16 cellular contexts compared by ENCODE assay signal in genomic region chr12:34292736-34293625, GRCh38.
DNase-seq lines count a peak whose midpoint lies in the region; ATAC-seq, FAIRE-seq and TF ChIP-seq lines count a peak whose summit lies in the region.
"Had no signal": no experiment of that assay in that cellular context is flagged by ENCODE, and none has a peak within 500 bp of the region (broad histone marks: within the 10 kb centered on the region; RNA-seq: fewer than 3 reads in every experiment).

No MANE protein-coding gene starts in this region.

- no peaks in the 10 kb centered on the region for H4K20me1 ChIP-seq in K562 (replicated peaks; ENCODE audit: control insufficient read depth, insufficient read depth, low read length)

- POLR2A ChIA-PET in K562 (lab: Yijun Ruan, JAX) = no interaction called here

- no peaks in the 10 kb centered on the region for H3K79me2 ChIP-seq in K562 (ENCODE audit: control insufficient read depth, insufficient read depth, low read length)
- H3K79me2 ChIP-seq: hepatocyte, parathyroid adenoma had no signal

- H3K27ac ChIP-seq in K562 (ENCODE audit: extremely low read depth, low read depth, low read length) (no peak overlapping the region), esophagus muscularis mucosa (replicated peaks in 1 of 4) (no peak overlapping the region)
- H3K27ac ChIP-seq: epithelial cell of prostate, hepatocyte, HL-60, parathyroid adenoma, SJSA1 had no signal

- peak; percentile 79 for FAIRE-seq in K562 (lab: Jason Lieb, UNC)

- H3K9me1 ChIP-seq in K562 (ENCODE audit: control insufficient read depth, insufficient read depth, low read length) = no peaks in the 10 kb centered on the region

- H3K9ac ChIP-seq in K562 (ENCODE audit: insufficient read depth in 1 of 2, low read depth in 2 of 2, low read length in 2 of 2) = no peak overlapping the region
- H3K9ac ChIP-seq: parathyroid adenoma had no signal

- H3K4me1 ChIP-seq in K562 (replicated peaks in 1 of 2; ENCODE audit: control insufficient read depth in 2 of 2, insufficient read depth in 2 of 2, low read length in 2 of 2) (peaks cover 0 to 16% of the 10 kb centered on the region in 2 experiments; a peak in 2 of 5 replicates), esophagus muscularis mucosa (no peaks in the 10 kb centered on the region)
- H3K4me1 ChIP-seq: parathyroid adenoma, SJSA1 had no signal

- intact Hi-C loops in K562 (cut with micrococcal nuclease) (loop anchor here (1.0 to 10.0 kb wide), 6 partner anchors 62 to 334 kb away; no protein-coding TSS in a partner anchor), posterior cingulate gyrus (cut with DNase I) (no loop called here), esophagus muscularis mucosa (cut with DNase I) (no loop called here)

- peak; percentile 7 for DNase-seq in activated CD4-positive, alpha-beta T cell treated with anti-CD3 and anti-CD28 coated beads for 48 hours
- no peak for DNase-seq in activated CD4-positive, alpha-beta T cell treated with anti-CD3 and anti-CD28 coated beads for 4 hours
- DNase-seq in NAMALWA (ENCODE audit: low spot score) = peak; percentile 62
- peak; percentile 37 to 73 (median 42) for DNase-seq in K562 (ENCODE audit: extremely low read depth in 1 of 4, low spot score in 3 of 4)
- peak in 7 of 10 donors; percentile 3 to 65 (median 6) for DNase-seq in posterior cingulate gyrus
- DNase-seq in effector CD4-positive, alpha-beta T cell = no peak
- no peak for DNase-seq in esophagus muscularis mucosa (ENCODE audit: extremely low spot score)
- DNase-seq: activated gamma-delta T cell, NCI-H345 had no signal

- H3K36me3 ChIP-seq in K562 (ENCODE audit: control insufficient read depth, insufficient read depth, low read length) (no peaks in the 10 kb centered on the region), esophagus muscularis mucosa (no peaks in the 10 kb centered on the region)
- H3K36me3 ChIP-seq: SJSA1 had no signal

- H3K4me2 ChIP-seq in K562 (ENCODE audit: insufficient read depth, low read length) = peak overlapping the region; percentile 52
- H3K4me2 ChIP-seq: hepatocyte had no signal

- H2AFZ ChIP-seq in K562 (ENCODE audit: low read depth, low read length) = peak overlapping the region; percentile 81
- H2AFZ ChIP-seq: hepatocyte, parathyroid adenoma had no signal

- no peak overlapping the region for H3K4me3 ChIP-seq in K562
- H3K4me3 ChIP-seq in esophagus muscularis mucosa = no peak overlapping the region
- H3K4me3 ChIP-seq: hepatocyte, SJSA1 had no signal

- TF ChIP-seq CTCF in K562 (IDR thresholded peaks at IDR 0.05 in 2 of 3, conservative IDR thresholded peaks at IDR 0.05 in 1 of 3; ENCODE audit: insufficient read depth in 2 of 3, low read depth in 1 of 3, low read length in 3 of 3) = peak; percentile 62 to 70 (median 63)
- TF ChIP-seq CTCF in esophagus muscularis mucosa (IDR thresholded peaks at IDR 0.05) = no peak

- TF ChIP-seq POLR2A in K562 (conservative IDR thresholded peaks at IDR 0.05) = no peak
- no peak for TF ChIP-seq POLR2A in esophagus muscularis mucosa (IDR thresholded peaks at IDR 0.05; ENCODE audit: low read depth)

- CTCF ChIA-PET in K562 (lab: Yijun Ruan, JAX; ENCODE audit: low intra/inter-chr PET ratio) = no interaction called here

- no TSS peak for BruUV-seq in K562 (replicated peaks; lab: Mats Ljungman, UMichigan)

- in situ Hi-C loops in K562 (cut with MboI) = loop anchor here (10.0 kb wide), 2 partner anchors 168 to 258 kb away; no protein-coding TSS in a partner anchor

- TF ChIP-seq RAD21 in K562 (CRISPR knock-in tag; conservative IDR thresholded peaks at IDR 0.05 in 1 of 2, IDR thresholded peaks at IDR 0.05 in 1 of 2) = peak in 1 of 2 experiments; percentile 48; a peak in 2 of 4 replicates

- 13% methylated on average over 33 of the region's 34 CpGs for WGBS in K562 (ENCODE audit: insufficient coverage, low coverage, missing lambda C conversion rate)
- 84% methylated on average over 34 of the region's 34 CpGs for WGBS in esophagus muscularis mucosa

- H3K27me3 ChIP-seq in K562 (ENCODE audit: control insufficient read depth in 2 of 2, insufficient read depth in 2 of 2, low read length in 2 of 2) (peaks cover 6 to 29% of the 10 kb centered on the region in 2 experiments; a peak in 3 of 5 replicates), esophagus muscularis mucosa (peaks cover 0 to 19% (median 0%) of the 10 kb centered on the region in 4 donors)
- H3K27me3 ChIP-seq: hepatocyte, SJSA1 had no signal

- no peak for TF ChIP-seq EP300 in K562 (IDR thresholded peaks at IDR 0.05; ENCODE audit: low read length)
- TF ChIP-seq EP300 in esophagus muscularis mucosa (IDR thresholded peaks at IDR 0.05) = no peak

- ATAC-seq in K562 (peak; percentile 88), GM19351 (IDR thresholded peaks at IDR 0.05; ENCODE audit: unreplicated experiment) (no peak)
- ATAC-seq: activated CD4-positive, CD25-positive, alpha-beta regulatory T cell treated with anti-CD3 and anti-CD28 coated beads, Interleukin-2, amount 50 U/mL, for 24 hours had no signal

- H3K9me3 ChIP-seq in K562 (replicated peaks; ENCODE audit: control insufficient read depth, insufficient read depth, low read depth, low read length) = no peaks in the 10 kb centered on the region
- H3K9me3 ChIP-seq in esophagus muscularis mucosa = peaks cover 0 to 20% (median 3%) of the 10 kb centered on the region in 4 donors

TF ChIP-seq in K562, 482 proteins besides CTCF, POLR2A, EP300 and RAD21:
- TF ChIP-seq ZNF695 (CRISPR knock-in tag; IDR thresholded peaks at IDR 0.05) (no peak), TAF15 (IDR thresholded peaks at IDR 0.05; ENCODE audit: low read depth, low read length) (no peak), ZNF408 (CRISPR knock-in tag; IDR thresholded peaks at IDR 0.05; ENCODE audit: low read depth) (no peak), CTCFL (IDR thresholded peaks at IDR 0.05; ENCODE audit: borderline replicate concordance, insufficient read depth, low read depth, low read length, poor library complexity, severe bottlenecking) (peak; percentile 55), KLF1 (tag; IDR thresholded peaks at IDR 0.05) (no peak), NFIC (IDR thresholded peaks at IDR 0.05) (peak; percentile 23; the same call in 1 of the 2 replicates), SMARCA4 (IDR thresholded peaks at IDR 0.05) (0 out of 2 replicates have a peak, but pooled peaks have one; percentile 16), SPI1 (IDR thresholded peaks at IDR 0.05; ENCODE audit: borderline replicate concordance, low read depth, low read length) (0 out of 2 replicates have a peak, but pooled peaks have one; percentile 23), SAFB (IDR thresholded peaks at IDR 0.05; ENCODE audit: borderline replicate concordance, low read depth, low read length) (peak; percentile 11; the same call in 1 of the 2 replicates), ZNF766 (CRISPR knock-in tag; conservative IDR thresholded peaks at IDR 0.05) (no peak), L3MBTL2 (IDR thresholded peaks at IDR 0.05) (peak; percentile 36; the same call in 1 of the 2 replicates)

Comparison
In these comparisons a context has a peak if more than half of its experiments do, and no peak if none do; other contexts are left out.
1. DNase-seq: peak in activated CD4-positive, alpha-beta T cell treated with anti-CD3 and anti-CD28 coated beads for 48 hours (single experiment), NAMALWA (single experiment), K562 (4 of 4) and posterior cingulate gyrus (7 of 10); none in activated CD4-positive, alpha-beta T cell treated with anti-CD3 and anti-CD28 coated beads for 4 hours (0 of 2), effector CD4-positive, alpha-beta T cell (single experiment) and esophagus muscularis mucosa (single experiment).
2. CTCF ChIP-seq: peak in K562 (3 of 3); none in esophagus muscularis mucosa (0 of 3).